13 cellular contexts compared by ENCODE assay signal in genomic region chr19:58060231-58060630, GRCh38. TPM values are rescaled to one million over a fixed set of nuclear protein-coding genes. Genes with fewer than 3 reads are reported as not detected.
DNase-seq lines count a peak whose midpoint lies in the region; ATAC-seq and TF ChIP-seq lines count a peak whose summit lies in the region.
"Had no signal": no experiment of that assay in that cellular context is flagged by ENCODE, and none has a peak within 500 bp of the region (broad histone marks: within the 10 kb centered on the region; RNA-seq: fewer than 3 reads in every experiment).

No MANE protein-coding gene starts in this region.

- H3K4me3 ChIP-seq in right atrium auricular region (peak overlapping the region; percentile 59 to 75), right cardiac atrium (ENCODE audit: low read length) (no peak overlapping the region), left lung (peak overlapping the region in 1 of 2 donors; percentile 55)

- H3K27ac Mint-ChIP-seq in endothelial cell (ENCODE audit: unreplicated experiment), result no peak overlapping the region
- no peak overlapping the region for H3K27ac Mint-ChIP-seq in osteocyte (ENCODE audit: unreplicated experiment)

- DNase-seq in right atrium auricular region (ENCODE audit: low spot score), result no peak
- DNase-seq in right cardiac atrium, result no peak
- no peak for DNase-seq in endothelial cell (ENCODE audit: low spot score)
- DNase-seq in osteocyte (ENCODE audit: extremely low spot score, unreplicated experiment), result no peak
- DNase-seq in stimulated activated CD4-positive, alpha-beta T cell treated with anti-CD3 and anti-CD28 coated beads, Interleukin-2, amount 100 ng/mL, for 48 hours, result no peak
- DNase-seq in hepatic stellate cell (ENCODE audit: low spot score), result no peak
- no peak for DNase-seq in left lung
- DNase-seq: activated CD4-positive, alpha-beta T cell treated with anti-CD3 and anti-CD28 coated beads, Interleukin-2, amount 50 U/mL, for 1 hour; Karpas-422; stimulated activated CD4-positive, alpha-beta T cell treated with anti-CD3 and anti-CD28 coated beads, Interleukin-4, amount 100 ng/mL, for 1 hour had no signal

- TF ChIP-seq CTCF in right atrium auricular region (IDR thresholded peaks at IDR 0.05), result no peak
- no peak for TF ChIP-seq CTCF in endothelial cell (IDR thresholded peaks at IDR 0.05; ENCODE audit: unreplicated experiment)
- TF ChIP-seq CTCF in osteocyte (IDR thresholded peaks at IDR 0.05), result no peak
- no peak for TF ChIP-seq CTCF in left lung (IDR thresholded peaks at IDR 0.05)

- H3K36me3 Mint-ChIP-seq in endothelial cell (ENCODE audit: low read depth, unreplicated experiment), result peaks cover 41% of the 10 kb centered on the region
- H3K36me3 Mint-ChIP-seq in osteocyte (ENCODE audit: unreplicated experiment), result peaks cover 15% of the 10 kb centered on the region

- H3K4me1 Mint-ChIP-seq in endothelial cell (ENCODE audit: unreplicated experiment) (no peaks in the 10 kb centered on the region), osteocyte (ENCODE audit: unreplicated experiment) (peaks cover 7% of the 10 kb centered on the region)

- H3K36me3 ChIP-seq in right atrium auricular region (peaks cover 12% of the 10 kb centered on the region), left lung (peaks cover 0 to 9% of the 10 kb centered on the region in 2 donors)

- H3K27me3 Mint-ChIP-seq in endothelial cell (ENCODE audit: unreplicated experiment), result peaks cover 17% of the 10 kb centered on the region
- H3K27me3 Mint-ChIP-seq in osteocyte (ENCODE audit: unreplicated experiment), result no peaks in the 10 kb centered on the region

- ATAC-seq in right cardiac atrium, result no peak
- no peak for ATAC-seq in GM18498 (IDR thresholded peaks at IDR 0.05; ENCODE audit: unreplicated experiment)
- ATAC-seq in left lung, result no peak
- ATAC-seq: SK-N-SH treated with all-trans-retinoic acid at 6 μM for 48 hours had no signal

- 91% methylated on average over 24 of the region's 24 CpGs for WGBS in right cardiac atrium

- H3K27ac ChIP-seq in right atrium auricular region, result peak overlapping the region in 1 of 2 donors; percentile 97
- H3K27ac ChIP-seq in right cardiac atrium (ENCODE audit: low read length), result no peak overlapping the region
- no peak overlapping the region for H3K27ac ChIP-seq in left lung

- peaks cover 0 to 11% of the 10 kb centered on the region in 2 donors for H3K9me3 ChIP-seq in right atrium auricular region
- H3K9me3 ChIP-seq in right cardiac atrium (ENCODE audit: control insufficient read depth, low read length), result peaks cover under 1% of the 10 kb centered on the region
- H3K9me3 ChIP-seq in left lung, result peaks cover 0 to 88% of the 10 kb centered on the region in 2 donors

- H3K27me3 ChIP-seq in right atrium auricular region (no peaks in the 10 kb centered on the region), right cardiac atrium (ENCODE audit: control insufficient read depth, insufficient read depth) (no peaks in the 10 kb centered on the region), left lung (peaks cover 0 to 8% of the 10 kb centered on the region in 2 donors)

- intact Hi-C loops in right cardiac atrium (cut with DNase I) (no loop called here), left lung (cut with DNase I) (no loop called here)

- H3K4me3 Mint-ChIP-seq in endothelial cell (ENCODE audit: unreplicated experiment), result peak overlapping the region; percentile 76
- peak overlapping the region; percentile 60 for H3K4me3 Mint-ChIP-seq in osteocyte (ENCODE audit: unreplicated experiment)

- peaks cover 0 to 13% of the 10 kb centered on the region in 2 donors for H3K4me1 ChIP-seq in right atrium auricular region
- H3K4me1 ChIP-seq in right cardiac atrium (ENCODE audit: control insufficient read depth, insufficient read depth, low read length), result no peaks in the 10 kb centered on the region
- no peaks in the 10 kb centered on the region for H3K4me1 ChIP-seq in left lung

- peaks cover 44% of the 10 kb centered on the region for H3K9me3 Mint-ChIP-seq in endothelial cell (ENCODE audit: unreplicated experiment)
- H3K9me3 Mint-ChIP-seq in osteocyte (ENCODE audit: unreplicated experiment), result peaks cover 26% of the 10 kb centered on the region

RNA-seq across cellular contexts. Expression of gene ZNF135, which starts 1.1 kb away (rescaled TPM):
- total RNA-seq in right atrium auricular region (1 to 10 TPM; 2.5 to 3.1 TPM), right cardiac atrium (1 to 10 TPM; 2.8 to 5.1 (median 4.3) TPM), endothelial cell (ENCODE audit: unreplicated experiment) (1.1 TPM), osteocyte (5.5 and 5.9 TPM in 2 replicates), left lung (1 to 10 TPM; 3.3 to 4.9 TPM)
- polyA plus RNA-seq in right cardiac atrium, result 4.2 TPM

RNA-seq across cellular contexts. Expression of gene ZSCAN1, which starts 26.4 kb away (rescaled TPM):
- total RNA-seq in right atrium auricular region (not detected), right cardiac atrium (under 1 TPM in 1 of 4 donors, not detected in 3; 0.54 TPM), endothelial cell (ENCODE audit: unreplicated experiment) (not detected), osteocyte (0.57 TPM in 1 of 2 replicates, not detected in the other), left lung (under 1 TPM in 1 of 2 donors, not detected in 1; 0.47 TPM)
- 0.14 TPM for polyA plus RNA-seq in right cardiac atrium
- total RNA-seq: subcutaneous adipose tissue had no signal

RNA-seq across cellular contexts. Expression of gene ZSCAN18, which starts 37.8 kb away (rescaled TPM):
- total RNA-seq in right atrium auricular region (10 to 100 TPM; 48.3 to 65.7 TPM), right cardiac atrium (10 to 100 TPM; 69.9 to 89.7 (median 86.4) TPM), endothelial cell (ENCODE audit: unreplicated experiment) (47.7 TPM), osteocyte (47.2 and 50.7 TPM in 2 replicates), left lung (10 to 100 TPM; 32.7 to 58.1 TPM)
- 63.7 TPM for polyA plus RNA-seq in right cardiac atrium

RNA-seq across cellular contexts. Expression of gene ZNF606, which starts 57.6 kb away (rescaled TPM):
- 1 to 10 TPM; 9.6 TPM for total RNA-seq in right atrium auricular region
- 10 to 100 TPM; 11.8 to 16.8 (median 15.7) TPM for total RNA-seq in right cardiac atrium
- 10.2 TPM for polyA plus RNA-seq in right cardiac atrium
- 22.3 TPM for total RNA-seq in endothelial cell (ENCODE audit: unreplicated experiment)
- 17.5 and 22.0 TPM in 2 replicates for total RNA-seq in osteocyte
- 10 to 100 TPM; 11.4 to 13.3 TPM for total RNA-seq in left lung
